ENCODE assay signal across 12 cellular contexts in the genomic region with DNA sequence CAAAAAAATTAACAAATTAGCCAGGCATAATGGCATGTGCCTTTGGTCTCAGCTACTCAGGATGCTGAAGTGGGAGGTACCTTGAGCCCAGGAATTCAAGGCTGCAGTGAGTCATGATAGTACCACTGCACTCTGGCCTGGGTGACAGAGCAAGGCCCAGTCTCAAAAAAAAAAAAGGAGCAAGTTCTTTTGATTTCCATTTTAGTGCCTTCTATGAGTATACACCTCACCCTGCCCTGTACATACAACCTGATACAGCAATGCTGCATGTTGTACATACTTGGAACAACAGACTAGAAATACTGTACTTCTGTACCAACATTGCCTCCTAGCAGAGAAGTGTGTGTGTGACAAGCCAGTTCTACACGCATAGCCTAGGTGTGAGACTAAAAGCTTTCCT.
A peak's percentile ranks its signal among the peaks of the same experiment; 100 is the strongest.
DNase-seq lines count a peak whose midpoint lies in the region; ATAC-seq, FAIRE-seq and TF ChIP-seq lines count a peak whose summit lies in the region.
"Had no signal": no experiment of that assay in that cellular context is flagged by ENCODE, and none has a peak within 500 bp of the region (broad histone marks: within the 10 kb centered on the region; RNA-seq: fewer than 3 reads in every experiment).

No MANE protein-coding gene starts in this region.

- H3K4me1 ChIP-seq in breast epithelium = no peaks in the 10 kb centered on the region

- no peaks in the 10 kb centered on the region for H3K36me3 ChIP-seq in breast epithelium
- H3K36me3 ChIP-seq: SJSA1, thyroid gland had no signal

- no peak overlapping the region for H3K27ac Mint-ChIP-seq in MCF 10A (ENCODE audit: low read depth, unreplicated experiment)
- H3K27ac Mint-ChIP-seq in CD4-positive, alpha-beta T cell = no peak overlapping the region

- no peak for FAIRE-seq in RCC 7860 (lab: Jason Lieb, UNC)

- no peaks in the 10 kb centered on the region for H3K36me3 Mint-ChIP-seq in MCF 10A (ENCODE audit: insufficient read depth, unreplicated experiment)
- H3K36me3 Mint-ChIP-seq in CD4-positive, alpha-beta T cell (ENCODE audit: low read depth) = no peaks in the 10 kb centered on the region

- H3K9me3 Mint-ChIP-seq in MCF 10A (ENCODE audit: unreplicated experiment) = no peaks in the 10 kb centered on the region
- H3K9me3 Mint-ChIP-seq in CD4-positive, alpha-beta T cell = no peaks in the 10 kb centered on the region

- DNase-seq in MCF 10A (ENCODE audit: unreplicated experiment) (peak; percentile 34), breast epithelium (ENCODE audit: low spot score in 2 of 2) (no peak), RCC 7860 (ENCODE audit: low spot score) (peak; percentile 27), epithelial cell of esophagus (ENCODE audit: low read depth) (peak; percentile 36), NCI-H748 treated with DMSO at 0.1 percent for 48 hours (lab: John Stamatoyannopoulos, UW) (no peak), kidney glomerular epithelial cell (lab: John Stamatoyannopoulos, UW) (no peak), NCI-H187 (lab: John Stamatoyannopoulos, UW) (no peak)
- no peak for DNase-seq in CD4-positive, alpha-beta T cell
- DNase-seq: dermis blood vessel endothelial cell, DMS79, thyroid gland had no signal

- H3K27ac ChIP-seq in breast epithelium = no peak overlapping the region
- no peak overlapping the region for H3K27ac ChIP-seq in CD4-positive, alpha-beta T cell (ENCODE audit: low read depth, low read length)
- H3K27ac ChIP-seq: thyroid gland had no signal

- BruUV-seq in MCF 10A (replicated peaks; lab: Mats Ljungman, UMichigan) = no TSS peak

- no peak overlapping the region for H3K4me3 Mint-ChIP-seq in MCF 10A (ENCODE audit: unreplicated experiment)
- no peak overlapping the region for H3K4me3 Mint-ChIP-seq in CD4-positive, alpha-beta T cell

- POLR2A ChIA-PET in MCF 10A (lab: Yijun Ruan, JAX) = interaction anchor here (5.1 kb wide), 1 partner anchor 12 kb away, joined by 31 read pairs; no protein-coding TSS in a partner anchor
- POLR2A ChIA-PET in CD4-positive, alpha-beta T cell (lab: Charles Lee) = interaction anchor here (1.0 kb wide), 1 partner anchor 8 kb away, joined by 3 read pairs; no protein-coding TSS in a partner anchor

- no peak for TF ChIP-seq POLR2A in breast epithelium (IDR thresholded peaks at IDR 0.05)

- CTCF ChIA-PET in MCF 10A (lab: Yijun Ruan, JAX) = interaction anchor here (0.6 to 2.3 kb wide), 4 partner anchors 19 to 793 kb away, joined by 3 to 6 read pairs (median 6); no protein-coding TSS in a partner anchor
- CTCF ChIA-PET in CD4-positive, alpha-beta T cell (lab: Charles Lee) = no interaction called here

- intact Hi-C loops in MCF 10A (cut with micrococcal nuclease) = no loop called here
- intact Hi-C loops in breast epithelium (cut with DNase I; ENCODE audit: low total_unique reads) = no loop called here
- intact Hi-C loops in CD4-positive, alpha-beta T cell (cut with DNase I, micrococcal nuclease) = no loop called here

- H3K4me3 ChIP-seq in breast epithelium (no peak overlapping the region), epithelial cell of esophagus (ENCODE audit: low read length) (no peak overlapping the region)
- H3K4me3 ChIP-seq: SJSA1, thyroid gland had no signal

- no peaks in the 10 kb centered on the region for H3K27me3 ChIP-seq in breast epithelium
- H3K27me3 ChIP-seq in CD4-positive, alpha-beta T cell (ENCODE audit: control insufficient read depth, insufficient read depth, low read length) = no peaks in the 10 kb centered on the region
- H3K27me3 ChIP-seq: SJSA1, thyroid gland had no signal

- no peak for ATAC-seq in CD4-positive, alpha-beta T cell (ENCODE audit: poor library complexity)

- TF ChIP-seq CTCF in MCF 10A (IDR thresholded peaks at IDR 0.05; ENCODE audit: unreplicated experiment) = no peak
- no peak for TF ChIP-seq CTCF in breast epithelium (IDR thresholded peaks at IDR 0.05)
- no peak for TF ChIP-seq CTCF in epithelial cell of esophagus (IDR thresholded peaks at IDR 0.05; ENCODE audit: insufficient read depth, low read depth, low read length, missing control alignments)
- TF ChIP-seq CTCF in CD4-positive, alpha-beta T cell (IDR thresholded peaks at IDR 0.05) = no peak

- no peaks in the 10 kb centered on the region for H3K9me3 ChIP-seq in breast epithelium
- no peaks in the 10 kb centered on the region for H3K9me3 ChIP-seq in CD4-positive, alpha-beta T cell (ENCODE audit: control insufficient read depth, low read length)
- H3K9me3 ChIP-seq: SJSA1, thyroid gland had no signal

- no peaks in the 10 kb centered on the region for H3K27me3 Mint-ChIP-seq in MCF 10A (ENCODE audit: insufficient read depth, unreplicated experiment)
- peaks cover 6% of the 10 kb centered on the region for H3K27me3 Mint-ChIP-seq in CD4-positive, alpha-beta T cell

- peaks cover 8% of the 10 kb centered on the region for H3K4me1 Mint-ChIP-seq in MCF 10A (ENCODE audit: insufficient read depth, unreplicated experiment)
- no peaks in the 10 kb centered on the region for H3K4me1 Mint-ChIP-seq in CD4-positive, alpha-beta T cell (ENCODE audit: low read depth)

Comparison
In these comparisons a context has a peak if more than half of its experiments do, and no peak if none do; other contexts are left out.
1. DNase-seq: peak in MCF 10A (single experiment), RCC 7860 (single experiment) and epithelial cell of esophagus (single experiment); none in breast epithelium (0 of 2), CD4-positive, alpha-beta T cell (0 of 10), NCI-H748 treated with DMSO at 0.1 percent for 48 hours (single experiment), kidney glomerular epithelial cell (single experiment) and NCI-H187 (0 of 2).